In the genomic region with DNA sequence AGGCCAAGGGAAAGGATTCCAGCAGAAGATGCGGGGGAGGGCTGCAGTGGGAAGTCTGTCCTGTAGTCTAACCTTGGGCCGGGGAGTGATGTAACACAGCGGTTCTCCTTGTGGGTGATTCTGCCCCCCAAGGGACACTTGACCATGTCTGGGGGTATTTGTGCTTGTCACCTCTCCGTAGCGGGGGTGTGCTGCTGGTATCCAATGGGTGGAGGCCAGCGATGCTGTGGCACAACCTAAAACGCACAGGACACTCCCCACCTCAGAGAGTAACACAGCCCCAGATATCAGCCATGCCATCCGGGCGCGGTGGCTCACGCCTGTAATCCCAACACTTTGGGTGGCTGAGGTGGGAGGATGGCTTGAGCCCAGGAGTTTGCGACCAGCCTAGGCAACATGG, we compare ENCODE assay signal across 8 cellular contexts. TPM values are rescaled to one million over a fixed set of nuclear protein-coding genes. Genes with fewer than 3 reads are reported as not detected.
"Had no signal": no experiment of that assay in that cellular context is flagged by ENCODE, and none has a peak within 500 bp of the region (broad histone marks: within the 10 kb centered on the region; RNA-seq: fewer than 3 reads in every experiment).

No MANE protein-coding gene starts in this region.

- H3K36me3 Mint-ChIP-seq: IgD-negative memory B cell had no signal

- H2AFZ ChIP-seq: GM23338 had no signal

- H3K9me3 Mint-ChIP-seq: GM23338, IgD-negative memory B cell had no signal

- H3K4me2 ChIP-seq: GM23338 had no signal

- H3K27ac ChIP-seq: HL-60 had no signal

- DNase-seq: H9, HCEC 1CT had no signal

- H3K4me3 Mint-ChIP-seq: GM23338, H9, IgD-negative memory B cell had no signal

- ATAC-seq: HepG2 had no signal

- H3K4me3 ChIP-seq: GM23338 had no signal

- H3K27ac Mint-ChIP-seq: GM23338, H9, IgD-negative memory B cell had no signal

RNA-seq across cellular contexts. Expression of gene ZNRF4, which starts 36.3 kb away (rescaled TPM):
- total RNA-seq: GM23338, H1, H9, HepG2, HT1080 had no signal
- polyA plus RNA-seq: GM23338, H1, HepG2, IgD-negative memory B cell had no signal
